Comparison of ENCODE assay signal across 8 cellular contexts in genomic region chr4:121706595-121707021, GRCh38. TPM values are rescaled to one million over a fixed set of nuclear protein-coding genes. Genes with fewer than 3 reads are reported as not detected.
DNase-seq lines count a peak whose midpoint lies in the region; ATAC-seq and TF ChIP-seq lines count a peak whose summit lies in the region.

No MANE protein-coding gene starts in this region.

- H3K4me3 Mint-ChIP-seq in natural killer cell (peak overlapping the region; percentile 56), nephron progenitor cell (no peak overlapping the region)

- H3K4me1 Mint-ChIP-seq in natural killer cell (peaks cover 32% of the 10 kb centered on the region in 2 donors), nephron progenitor cell (peaks cover 8% of the 10 kb centered on the region)

- intact Hi-C loops in natural killer cell (cut with micrococcal nuclease) = loop anchor here (1.0 kb wide), 1 partner anchor 9 kb away; no protein-coding TSS in a partner anchor

- DNase-seq in ELR (ENCODE audit: low read depth) (peak; percentile 55), natural killer cell (peak; percentile 58), nephron progenitor cell (no peak), anterior cingulate cortex (lab: John Stamatoyannopoulos, UW) (no peak), GOT3 (lab: John Stamatoyannopoulos, UW) (no peak)
- peak; percentile 73 for DNase-seq in activated CD8-positive, alpha-beta memory T cell treated with anti-CD3 and anti-CD28 coated beads, Interleukin-2, amount 50 U/mL, for 48 hours

- H3K27ac Mint-ChIP-seq in natural killer cell (peak overlapping the region; percentile 45 to 77), nephron progenitor cell (no peak overlapping the region)

- no peak for TF ChIP-seq CTCF in natural killer cell (IDR thresholded peaks at IDR 0.05)
- TF ChIP-seq CTCF in nephron progenitor cell (IDR thresholded peaks at IDR 0.05) = no peak

- no peaks in the 10 kb centered on the region for H3K36me3 Mint-ChIP-seq in natural killer cell
- H3K36me3 Mint-ChIP-seq in nephron progenitor cell (ENCODE audit: low read depth) = no peaks in the 10 kb centered on the region

- H3K27me3 Mint-ChIP-seq in natural killer cell (ENCODE audit: low read depth in 2 of 2) (peaks cover 34 to 42% of the 10 kb centered on the region in 2 donors), nephron progenitor cell (ENCODE audit: low read depth, poor library complexity) (peaks cover 6% of the 10 kb centered on the region)

- ATAC-seq in HG03139 (IDR thresholded peaks at IDR 0.05; ENCODE audit: unreplicated experiment) (peak; percentile 46), natural killer cell (peak; percentile 95 to 99 (median 96)), SK-N-SH treated with all-trans-retinoic acid at 6 μM for 48 hours (no peak)

- H3K9me3 Mint-ChIP-seq in natural killer cell (no peaks in the 10 kb centered on the region), nephron progenitor cell (peaks cover 4% of the 10 kb centered on the region)

TF ChIP-seq in SK-N-SH treated with all-trans-retinoic acid at 6 μM for 48 hours, 23 proteins besides CTCF, POLR2A, EP300 and RAD21:
- TF ChIP-seq CSRNP3 (CRISPR knock-in tag; IDR thresholded peaks at IDR 0.05) = no peak
- no peak for TF ChIP-seq OSR1 (CRISPR knock-in tag; IDR thresholded peaks at IDR 0.05)
- no peak for TF ChIP-seq CREB5 (CRISPR knock-in tag; IDR thresholded peaks at IDR 0.05; ENCODE audit: low read depth)
- TF ChIP-seq ZFP30 (CRISPR knock-in tag; IDR thresholded peaks at IDR 0.05) = no peak
- no peak for TF ChIP-seq ZFP3 (CRISPR knock-in tag; IDR thresholded peaks at IDR 0.05)
- no peak for TF ChIP-seq ESRRG (CRISPR knock-in tag; IDR thresholded peaks at IDR 0.05)
- TF ChIP-seq ZNF565 (CRISPR knock-in tag; conservative IDR thresholded peaks at IDR 0.05; ENCODE audit: low read depth) = no peak
- TF ChIP-seq ISL1 (CRISPR knock-in tag; IDR thresholded peaks at IDR 0.05) = no peak
- TF ChIP-seq GLIS3 (CRISPR knock-in tag; IDR thresholded peaks at IDR 0.05) = no peak
- no peak for TF ChIP-seq TOX (CRISPR knock-in tag; IDR thresholded peaks at IDR 0.05; ENCODE audit: borderline replicate concordance)
- no peak for TF ChIP-seq TSHZ2 (CRISPR knock-in tag; IDR thresholded peaks at IDR 0.05)
- TF ChIP-seq POU6F1 (CRISPR knock-in tag; IDR thresholded peaks at IDR 0.05; ENCODE audit: borderline replicate concordance, low read depth) = no peak
- TF ChIP-seq CSDC2 (CRISPR knock-in tag; IDR thresholded peaks at IDR 0.05) = no peak
- no peak for TF ChIP-seq ZC3H10 (CRISPR knock-in tag; IDR thresholded peaks at IDR 0.05)
- no peak for TF ChIP-seq PATZ1 (CRISPR knock-in tag; IDR thresholded peaks at IDR 0.05; ENCODE audit: borderline replicate concordance)
- no peak for TF ChIP-seq SNAI2 (CRISPR knock-in tag; IDR thresholded peaks at IDR 0.05)
- TF ChIP-seq PPARA (CRISPR knock-in tag; IDR thresholded peaks at IDR 0.05; ENCODE audit: borderline replicate concordance) = no peak
- no peak for TF ChIP-seq ZNF8 (CRISPR knock-in tag; IDR thresholded peaks at IDR 0.05)
- no peak for TF ChIP-seq RARB (CRISPR knock-in tag; IDR thresholded peaks at IDR 0.05)
TF ChIP-seq in SK-N-SH treated with all-trans-retinoic acid at 6 μM for 48 hours: peak in this region for 0.

RNA-seq across cellular contexts. Expression of gene ANXA5, which starts 9.8 kb away (rescaled TPM):
- 10 to 100 TPM; 24.9 to 74.4 (median 33.1) TPM for total RNA-seq in natural killer cell

RNA-seq across cellular contexts. Expression of gene SMIM43, which starts 58.4 kb away (rescaled TPM):
- not detected for total RNA-seq in natural killer cell

Comparison
In these comparisons a context has a peak if more than half of its experiments do, and no peak if none do; other contexts are left out.
1. DNase-seq: peak in ELR (single experiment), activated CD8-positive, alpha-beta memory T cell treated with anti-CD3 and anti-CD28 coated beads, Interleukin-2, amount 50 U/mL, for 48 hours (single experiment) and natural killer cell (single experiment); none in nephron progenitor cell (single experiment), anterior cingulate cortex (0 of 58) and GOT3 (single experiment).